ENCODE assay signal across 9 cellular contexts in the genomic region with DNA sequence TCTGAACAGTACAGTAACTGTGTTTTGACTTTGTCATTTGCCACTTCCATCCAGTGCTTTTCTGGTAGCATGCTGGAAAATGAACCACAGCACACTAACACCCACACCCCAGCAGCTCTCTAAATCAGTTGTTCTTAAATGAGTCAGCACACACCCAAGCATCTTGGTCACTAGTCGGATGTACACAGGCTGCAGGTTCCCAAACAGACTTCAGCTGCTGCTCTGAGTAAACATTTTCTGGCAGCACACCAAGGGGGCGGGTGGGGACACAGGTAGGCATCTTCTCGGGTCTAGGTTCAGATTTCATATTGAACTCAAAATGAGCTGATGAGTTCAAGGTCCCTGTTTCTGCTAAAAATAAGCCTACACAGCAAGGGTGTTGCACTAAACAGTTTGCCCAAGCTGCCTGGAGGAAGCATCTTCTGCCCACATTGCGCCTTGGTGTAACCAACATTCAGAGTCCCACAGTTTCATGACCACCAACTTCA. TPM values are rescaled to one million over a fixed set of nuclear protein-coding genes. Genes with fewer than 3 reads are reported as not detected.
DNase-seq lines count a peak whose midpoint lies in the region; ATAC-seq, FAIRE-seq and TF ChIP-seq lines count a peak whose summit lies in the region.
"Had no signal": no experiment of that assay in that cellular context is flagged by ENCODE, and none has a peak within 500 bp of the region (broad histone marks: within the 10 kb centered on the region; RNA-seq: fewer than 3 reads in every experiment).

No MANE protein-coding gene starts in this region.

- no peaks in the 10 kb centered on the region for H3K79me2 ChIP-seq in OCI-LY7 (ENCODE audit: insufficient read depth, low read depth, low read length)

- H3K9me3 ChIP-seq in sigmoid colon = no peaks in the 10 kb centered on the region
- no peaks in the 10 kb centered on the region for H3K9me3 ChIP-seq in OCI-LY7 (ENCODE audit: low read length)

- CTCF ChIA-PET in OCI-LY7 (lab: Charles Lee; ENCODE audit: unreplicated experiment) = no interaction called here

- H4K20me1 ChIP-seq in OCI-LY7 (ENCODE audit: insufficient read depth, low read length) = no peaks in the 10 kb centered on the region

- TF ChIP-seq CTCF in sigmoid colon (IDR thresholded peaks at IDR 0.05) (no peak), OCI-LY7 (conservative IDR thresholded peaks at IDR 0.05; ENCODE audit: low read length) (no peak)

- H3K36me3 ChIP-seq in sigmoid colon (no peaks in the 10 kb centered on the region), OCI-LY7 (ENCODE audit: insufficient read depth, low read length) (no peaks in the 10 kb centered on the region)

- H2AFZ ChIP-seq in OCI-LY7 (ENCODE audit: low read length) = no peak overlapping the region

- H3K27ac ChIP-seq in sigmoid colon = no peak overlapping the region
- H3K27ac ChIP-seq in OCI-LY7 (ENCODE audit: low read depth, low read length, poor library complexity, severe bottlenecking) = no peak overlapping the region

- peak; percentile 97 for ATAC-seq in GM21529 (IDR thresholded peaks at IDR 0.05; ENCODE audit: unreplicated experiment)
- ATAC-seq: HCT116 had no signal

- H3K4me3 ChIP-seq in sigmoid colon = no peak overlapping the region
- H3K4me3 ChIP-seq in OCI-LY7 (ENCODE audit: low read depth, low read length, poor library complexity, severe bottlenecking) = no peak overlapping the region

- no peaks in the 10 kb centered on the region for H3K4me1 ChIP-seq in sigmoid colon
- peaks cover 8% of the 10 kb centered on the region for H3K4me1 ChIP-seq in OCI-LY7 (ENCODE audit: insufficient read depth, low read length, poor library complexity, severe bottlenecking)

- peak; percentile 11 for DNase-seq in GM12892 (ENCODE audit: insufficient read length)
- DNase-seq in LHCN-M2 (ENCODE audit: low read depth) = peak; percentile 88
- DNase-seq in activated T-helper 1 cell treated with anti-CD3 and anti-CD28 coated beads, Interleukin-2, amount 50 U/mL, for 16 hours (ENCODE audit: low read depth in 1 of 2, low spot score in 1 of 2) = peak; percentile 4 to 33
- DNase-seq in stimulated activated CD8-positive, alpha-beta memory T cell treated with anti-CD3 and anti-CD28 coated beads, Interleukin-15, amount 100 ng/mL, for 4 hours (ENCODE audit: low read depth in 2 of 2) = peak; percentile 25 to 29
- no peak for DNase-seq in sigmoid colon
- DNase-seq in NCI-H1930 (lab: John Stamatoyannopoulos, UW) = no peak
- no peak for DNase-seq in OCI-LY7 (ENCODE audit: low spot score)

- 33 to 50% methylated on average over 4 of the region's 4 CpGs for WGBS in sigmoid colon, 2 donors

- POLR2A ChIA-PET in OCI-LY7 (lab: Charles Lee) = interaction anchor here (0.5 to 2.2 kb wide), 5 partner anchors 9 to 92 kb away, joined by 3 to 9 read pairs (median 5); no protein-coding TSS in a partner anchor

- BruUV-seq in OCI-LY7 (replicated peaks; lab: Mats Ljungman, UMichigan) = no TSS peak

- H3K4me2 ChIP-seq in OCI-LY7 (ENCODE audit: low read length) = no peak overlapping the region

- TF ChIP-seq EP300 in sigmoid colon (IDR thresholded peaks at IDR 0.05) = no peak

- no peaks in the 10 kb centered on the region for H3K27me3 ChIP-seq in sigmoid colon

- intact Hi-C loops in sigmoid colon (cut with DNase I) (no loop called here), OCI-LY7 (cut with micrococcal nuclease; ENCODE audit: unreplicated experiment) (no loop called here)

- TF ChIP-seq POLR2A in GM12892 (IDR thresholded peaks at IDR 0.05; ENCODE audit: low read depth, low read length) = no peak
- TF ChIP-seq POLR2A in sigmoid colon (IDR thresholded peaks at IDR 0.05) = no peak

- H3K9me2 ChIP-seq in OCI-LY7 (ENCODE audit: insufficient read depth, low read length) = no peaks in the 10 kb centered on the region

- FAIRE-seq in GM12892 (lab: Jason Lieb, UNC) = peak; percentile 96

RNA-seq across cellular contexts. Expression of a gene that starts 39.8 kb away (rescaled TPM):
- polyA plus RNA-seq in GM12892 (2012; ENCODE audit: missing spikeins) = not detected
- not detected in 2 replicates for total RNA-seq in LHCN-M2 (2014; rRNA removed)
- polyA plus RNA-seq in LHCN-M2 (2012) = not detected
- not detected for total RNA-seq in sigmoid colon
- 1 to 10 TPM in 1 of 3 donors, not detected in 2; 1.2 TPM for polyA plus RNA-seq in sigmoid colon
- not detected in 2 replicates for total RNA-seq in OCI-LY7 (2014; rRNA removed; shearing (Covaris generic))
- not detected in 2 replicates for total RNA-seq in OCI-LY7 (2022)

Comparison
In these comparisons a context has a peak if more than half of its experiments do, and no peak if none do; other contexts are left out.
1. DNase-seq: peak in GM12892 (single experiment), LHCN-M2 (single experiment), activated T-helper 1 cell treated with anti-CD3 and anti-CD28 coated beads, Interleukin-2, amount 50 U/mL, for 16 hours (2 of 2) and stimulated activated CD8-positive, alpha-beta memory T cell treated with anti-CD3 and anti-CD28 coated beads, Interleukin-15, amount 100 ng/mL, for 4 hours (2 of 2); none in sigmoid colon (single experiment), NCI-H1930 (0 of 2) and OCI-LY7 (single experiment).